9 cellular contexts compared by ENCODE assay signal in the genomic region with DNA sequence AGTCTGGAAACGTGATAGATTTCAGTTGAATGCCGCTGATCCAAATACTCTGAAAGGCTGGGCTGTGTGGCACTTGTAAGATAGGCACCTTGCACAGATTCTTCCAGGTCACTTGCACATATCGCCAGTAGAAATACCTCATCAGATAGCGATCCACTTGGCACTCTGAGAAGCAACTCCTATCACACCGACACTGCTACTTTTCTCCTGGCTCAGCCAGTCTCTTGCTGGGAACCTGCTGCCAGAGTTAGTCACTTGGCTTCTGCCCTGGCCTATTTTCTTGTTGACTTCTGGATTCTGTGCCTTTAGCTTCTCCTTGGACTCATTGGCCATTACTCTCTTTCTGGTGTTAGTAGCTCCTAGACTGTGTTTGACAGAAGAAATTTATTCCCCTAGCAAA.
DNase-seq lines count a peak whose midpoint lies in the region; ATAC-seq and TF ChIP-seq lines count a peak whose summit lies in the region.
"Had no signal": no experiment of that assay in that cellular context is flagged by ENCODE, and none has a peak within 500 bp of the region (broad histone marks: within the 10 kb centered on the region; RNA-seq: fewer than 3 reads in every experiment).

No MANE protein-coding gene starts in this region.

- peaks cover 14% of the 10 kb centered on the region for H3K36me3 Mint-ChIP-seq in activated CD4-positive, alpha-beta T cell treated with anti-CD3 and anti-CD28 coated beads, Interleukin-2, amount 10 ng/mL, durations not matched to agents 24 days and 14 days (ENCODE audit: low read depth)
- H3K36me3 Mint-ChIP-seq in activated naive CD4-positive, alpha-beta T cell treated with anti-CD3 and anti-CD28 coated beads, Interleukin-2, amount 50 U/mL, for 72 hours = peaks cover 0 to 17% of the 10 kb centered on the region in 2 donors
- H3K36me3 Mint-ChIP-seq in immature natural killer cell = peaks cover 10 to 16% (median 14%) of the 10 kb centered on the region in 3 donors

- peak overlapping the region; percentile 90 for H3K27ac Mint-ChIP-seq in activated CD4-positive, alpha-beta T cell treated with anti-CD3 and anti-CD28 coated beads, Interleukin-2, amount 10 ng/mL, durations not matched to agents 24 days and 14 days
- H3K27ac Mint-ChIP-seq in activated naive CD4-positive, alpha-beta T cell treated with anti-CD3 and anti-CD28 coated beads, Interleukin-2, amount 50 U/mL, for 72 hours = peak overlapping the region; percentile 70 to 88
- peak overlapping the region; percentile 90 to 98 (median 97) for H3K27ac Mint-ChIP-seq in immature natural killer cell

- peaks cover 66% of the 10 kb centered on the region for H3K4me1 Mint-ChIP-seq in activated CD4-positive, alpha-beta T cell treated with anti-CD3 and anti-CD28 coated beads, Interleukin-2, amount 10 ng/mL, durations not matched to agents 24 days and 14 days
- peaks cover 94 to 97% of the 10 kb centered on the region in 2 donors for H3K4me1 Mint-ChIP-seq in immature natural killer cell

- H3K27ac ChIP-seq in suprapubic skin = peak overlapping the region; percentile 61

- no peak for TF ChIP-seq POLR2A in suprapubic skin (IDR thresholded peaks at IDR 0.05)

- H3K4me1 ChIP-seq in suprapubic skin = peaks cover 63% of the 10 kb centered on the region

- no peaks in the 10 kb centered on the region for H3K9me3 ChIP-seq in suprapubic skin

- no peak for TF ChIP-seq CTCF in suprapubic skin (IDR thresholded peaks at IDR 0.05)

- H3K4me3 Mint-ChIP-seq in activated CD4-positive, alpha-beta T cell treated with anti-CD3 and anti-CD28 coated beads, Interleukin-2, amount 10 ng/mL, durations not matched to agents 24 days and 14 days = peak overlapping the region; percentile 77
- peak overlapping the region; percentile 76 to 93 (median 84) for H3K4me3 Mint-ChIP-seq in immature natural killer cell

- intact Hi-C loops in activated CD4-positive, alpha-beta T cell treated with anti-CD3 and anti-CD28 coated beads, Interleukin-2, amount 10 ng/mL, durations not matched to agents 24 days and 14 days (cut with micrococcal nuclease) = loop anchor here (2.0 to 10.0 kb wide), 6 partner anchors 17 to 1471 kb away; no protein-coding TSS in a partner anchor

- no peaks in the 10 kb centered on the region for H3K9me3 Mint-ChIP-seq in activated CD4-positive, alpha-beta T cell treated with anti-CD3 and anti-CD28 coated beads, Interleukin-2, amount 10 ng/mL, durations not matched to agents 24 days and 14 days
- peaks cover 3 to 11% of the 10 kb centered on the region in 2 donors for H3K9me3 Mint-ChIP-seq in activated naive CD4-positive, alpha-beta T cell treated with anti-CD3 and anti-CD28 coated beads, Interleukin-2, amount 50 U/mL, for 72 hours
- no peaks in the 10 kb centered on the region for H3K9me3 Mint-ChIP-seq in immature natural killer cell

- no peak for TF ChIP-seq EP300 in suprapubic skin (IDR thresholded peaks at IDR 0.05)

- H3K27me3 ChIP-seq in suprapubic skin = no peaks in the 10 kb centered on the region

- H3K27me3 Mint-ChIP-seq in activated CD4-positive, alpha-beta T cell treated with anti-CD3 and anti-CD28 coated beads, Interleukin-2, amount 10 ng/mL, durations not matched to agents 24 days and 14 days = no peaks in the 10 kb centered on the region
- H3K27me3 Mint-ChIP-seq in immature natural killer cell (ENCODE audit: low read depth in 3 of 3) = peaks cover 0 to 7% (median 6%) of the 10 kb centered on the region in 3 donors

- ATAC-seq in activated naive CD4-positive, alpha-beta T cell treated with anti-CD3 and anti-CD28 coated beads, Interleukin-2, amount 50 U/mL, for 72 hours = no peak
- ATAC-seq in HG03571 (IDR thresholded peaks at IDR 0.05; ENCODE audit: unreplicated experiment) = no peak

- DNase-seq in activated CD4-positive, alpha-beta T cell treated with anti-CD3 and anti-CD28 coated beads, Interleukin-2, amount 10 ng/mL, durations not matched to agents 24 days and 14 days = peak; percentile 67
- DNase-seq in activated CD4-positive, alpha-beta T cell treated with anti-CD3 and anti-CD28 coated beads for 48 hours = no peak
- DNase-seq in activated naive CD4-positive, alpha-beta T cell treated with anti-CD3 and anti-CD28 coated beads, Interleukin-2, amount 50 U/mL, for 72 hours (ENCODE audit: low spot score in 2 of 2) = no peak
- DNase-seq in immature natural killer cell = no peak
- DNase-seq in suprapubic skin (ENCODE audit: low spot score in 2 of 2) = no peak
- no peak for DNase-seq in SW480 (ENCODE audit: low spot score)
- DNase-seq in NOMO-1 (lab: John Stamatoyannopoulos, UW; ENCODE audit: unreplicated experiment in 2 of 2) = no peak
- DNase-seq: NCI-H748 treated with DMSO at 0.1 percent for 48 hours had no signal

- no peak overlapping the region for H3K4me3 ChIP-seq in suprapubic skin

- WGBS in suprapubic skin = 43% methylated on average over 5 of the region's 5 CpGs

- H3K36me3 ChIP-seq in suprapubic skin = no peaks in the 10 kb centered on the region
